In genomic region chr18:48802543-48803428, GRCh38 we compare ENCODE assay signal across 10 cellular contexts.
DNase-seq lines count a peak whose midpoint lies in the region; ATAC-seq and TF ChIP-seq lines count a peak whose summit lies in the region.
"Had no signal": no experiment of that assay in that cellular context is flagged by ENCODE, and none has a peak within 500 bp of the region (broad histone marks: within the 10 kb centered on the region; RNA-seq: fewer than 3 reads in every experiment).

No MANE protein-coding gene starts in this region.

- no peak overlapping the region for H3K18ac ChIP-seq in neuronal stem cell (ENCODE audit: low read length)

- no peak overlapping the region for H2BK120ac ChIP-seq in neuronal stem cell (ENCODE audit: low read depth, low read length)

- in situ Hi-C loops in KBM-7 (cut with MboI; ENCODE audit: low pct_unique_long_range_greater_than_20kb, low sequenced_read_pairs), result no loop called here

- H3K4me1 Mint-ChIP-seq in endothelial cell (ENCODE audit: unreplicated experiment), result peaks cover 14% of the 10 kb centered on the region

- H2BK5ac ChIP-seq in neuronal stem cell (ENCODE audit: low read length), result no peak overlapping the region

- H3K36me3 Mint-ChIP-seq in endothelial cell (ENCODE audit: low read depth, unreplicated experiment), result peaks cover 13% of the 10 kb centered on the region

- no peak overlapping the region for H4K91ac ChIP-seq in neuronal stem cell (ENCODE audit: low read depth, low read length, poor library complexity)

- no peak overlapping the region for H3K4me2 ChIP-seq in neuronal stem cell (ENCODE audit: insufficient read depth, low read length, poor library complexity, severe bottlenecking)

- H4K8ac ChIP-seq in neuronal stem cell (ENCODE audit: low read depth, low read length), result no peak overlapping the region

- intact Hi-C loops in upper lobe of right lung (cut with DNase I), result no loop called here

- peak overlapping the region; percentile 71 for H2AFZ ChIP-seq in neuronal stem cell (ENCODE audit: low read length)

- H3K4me1 ChIP-seq in neuronal stem cell (ENCODE audit: control insufficient read depth in 2 of 2, insufficient read depth in 1 of 2, low read depth in 1 of 2, low read length in 2 of 2), result peaks cover 5 to 10% of the 10 kb centered on the region in 2 donors
- no peaks in the 10 kb centered on the region for H3K4me1 ChIP-seq in upper lobe of right lung

- no peak overlapping the region for H3K9ac ChIP-seq in neuronal stem cell (ENCODE audit: low read depth, low read length, poor library complexity)

- H3K23ac ChIP-seq in neuronal stem cell (ENCODE audit: low read depth, low read length, poor library complexity), result no peak overlapping the region

- H3K4ac ChIP-seq in neuronal stem cell (ENCODE audit: low read length), result no peak overlapping the region

- H3K27me3 ChIP-seq in neuronal stem cell (ENCODE audit: control insufficient read depth in 3 of 3, insufficient read depth in 3 of 3, low read depth in 1 of 3, low read length in 3 of 3) (no peaks in the 10 kb centered on the region), upper lobe of right lung (no peaks in the 10 kb centered on the region)

- whole genome bisulfite sequencing in neuronal stem cell (ENCODE audit: extremely low coverage in 2 of 2, insufficient read length in 2 of 2, insufficient replicate concordance in 1 of 2), 2 donors, result no CpG with 5 or more reads among the region's 12 CpGs

- no peaks in the 10 kb centered on the region for H3K9me3 Mint-ChIP-seq in endothelial cell (ENCODE audit: unreplicated experiment)
- H3K9me3 Mint-ChIP-seq: dendritic cell treated with granulocyte-macrophage colony-stimulating factor and Interleukin-4, amounts not matched to agents 40 ng/mL and 50 ng/mL, for 4 days had no signal

- peak; percentile 15 for DNase-seq in activated T-cell treated with anti-CD3 and anti-CD28 coated beads, Interleukin-2, amount 50 U/mL, for 1 hour
- no peak for DNase-seq in activated T-cell treated with anti-CD3 and anti-CD28 coated beads for 4 hours
- DNase-seq in endothelial cell (ENCODE audit: low spot score), result no peak
- DNase-seq in neuronal stem cell (ENCODE audit: low spot score), result no peak
- DNase-seq in upper lobe of right lung, result peak; percentile 48
- no peak for DNase-seq in KBM-7
- DNase-seq: NCI-H2171 had no signal

- no peak overlapping the region for H2BK15ac ChIP-seq in neuronal stem cell (ENCODE audit: low read length)

- H2AK5ac ChIP-seq in neuronal stem cell (ENCODE audit: low read depth, low read length), result no peak overlapping the region

- H3K27ac Mint-ChIP-seq in endothelial cell (ENCODE audit: unreplicated experiment), result no peak overlapping the region
- H3K27ac Mint-ChIP-seq: dendritic cell treated with granulocyte-macrophage colony-stimulating factor and Interleukin-4, amounts not matched to agents 40 ng/mL and 50 ng/mL, for 4 days had no signal

- H3K27ac ChIP-seq in neuronal stem cell (replicated peaks; ENCODE audit: low read length), result no peak overlapping the region
- H3K27ac ChIP-seq in upper lobe of right lung, result no peak overlapping the region

- TF ChIP-seq CTCF in endothelial cell (IDR thresholded peaks at IDR 0.05; ENCODE audit: unreplicated experiment) (no peak), upper lobe of right lung (IDR thresholded peaks at IDR 0.05) (no peak)

- ATAC-seq in upper lobe of right lung, result no peak
- ATAC-seq in HG02759 (IDR thresholded peaks at IDR 0.05; ENCODE audit: unreplicated experiment), result no peak
- ATAC-seq in HG02798 (IDR thresholded peaks at IDR 0.05; ENCODE audit: poor library complexity, unreplicated experiment), result no peak

- peak overlapping the region; percentile 37 for H3K4me3 Mint-ChIP-seq in endothelial cell (ENCODE audit: unreplicated experiment)
- H3K4me3 Mint-ChIP-seq: dendritic cell treated with granulocyte-macrophage colony-stimulating factor and Interleukin-4, amounts not matched to agents 40 ng/mL and 50 ng/mL, for 4 days had no signal

- peaks cover 14% of the 10 kb centered on the region for H3K27me3 Mint-ChIP-seq in endothelial cell (ENCODE audit: unreplicated experiment)

- H2BK12ac ChIP-seq in neuronal stem cell (ENCODE audit: low read length), result no peak overlapping the region

- H3K4me3 ChIP-seq in neuronal stem cell (ENCODE audit: low read length in 2 of 2) (no peak overlapping the region), upper lobe of right lung (no peak overlapping the region)

- no peak overlapping the region for H3K14ac ChIP-seq in neuronal stem cell (ENCODE audit: low read length)

- no peaks in the 10 kb centered on the region for H3K9me3 ChIP-seq in neuronal stem cell (replicated peaks in 1 of 2; ENCODE audit: control insufficient read depth in 2 of 2, insufficient read depth in 1 of 2, low read depth in 1 of 2, low read length in 2 of 2)
- H3K9me3 ChIP-seq in upper lobe of right lung, result no peaks in the 10 kb centered on the region

- H3K36me3 ChIP-seq in neuronal stem cell (replicated peaks in 1 of 2; ENCODE audit: control insufficient read depth in 2 of 2, insufficient read depth in 2 of 2, low read length in 2 of 2), result no peaks in the 10 kb centered on the region
- no peaks in the 10 kb centered on the region for H3K36me3 ChIP-seq in upper lobe of right lung

- H3K79me1 ChIP-seq in neuronal stem cell (ENCODE audit: low read depth, low read length), result no peaks in the 10 kb centered on the region

Comparison
In these comparisons a context has a peak if more than half of its experiments do, and no peak if none do; other contexts are left out.
1. DNase-seq: peak in activated T-cell treated with anti-CD3 and anti-CD28 coated beads, Interleukin-2, amount 50 U/mL, for 1 hour (single experiment) and upper lobe of right lung (single experiment); none in activated T-cell treated with anti-CD3 and anti-CD28 coated beads for 4 hours (single experiment), endothelial cell (single experiment), neuronal stem cell (single experiment) and KBM-7 (single experiment).